In genomic region chr11:47379317-47379716, GRCh38 we compare ENCODE assay signal across 1 cellular context.
TF ChIP-seq lines count a peak whose summit lies in the region.

No MANE protein-coding gene starts in this region.

TF ChIP-seq in GM12878, 131 proteins besides CTCF, POLR2A, EP300 and RAD21:
- TF ChIP-seq BCL3 (IDR thresholded peaks at IDR 0.05; ENCODE audit: borderline replicate concordance, insufficient read depth, low read depth, low read length, poor library complexity, severe bottlenecking), result no peak
- peak; percentile 66; the same call in 1 of the 2 replicates for TF ChIP-seq MLLT1 (IDR thresholded peaks at IDR 0.05)
- TF ChIP-seq HDGF (IDR thresholded peaks at IDR 0.05), result peak; percentile 82
- no peak for TF ChIP-seq ATF3 (IDR thresholded peaks at IDR 0.05; ENCODE audit: borderline replicate concordance, extremely low read depth, low read depth, low read length)
